Comparison of ENCODE assay signal across 8 cellular contexts in the genomic region with DNA sequence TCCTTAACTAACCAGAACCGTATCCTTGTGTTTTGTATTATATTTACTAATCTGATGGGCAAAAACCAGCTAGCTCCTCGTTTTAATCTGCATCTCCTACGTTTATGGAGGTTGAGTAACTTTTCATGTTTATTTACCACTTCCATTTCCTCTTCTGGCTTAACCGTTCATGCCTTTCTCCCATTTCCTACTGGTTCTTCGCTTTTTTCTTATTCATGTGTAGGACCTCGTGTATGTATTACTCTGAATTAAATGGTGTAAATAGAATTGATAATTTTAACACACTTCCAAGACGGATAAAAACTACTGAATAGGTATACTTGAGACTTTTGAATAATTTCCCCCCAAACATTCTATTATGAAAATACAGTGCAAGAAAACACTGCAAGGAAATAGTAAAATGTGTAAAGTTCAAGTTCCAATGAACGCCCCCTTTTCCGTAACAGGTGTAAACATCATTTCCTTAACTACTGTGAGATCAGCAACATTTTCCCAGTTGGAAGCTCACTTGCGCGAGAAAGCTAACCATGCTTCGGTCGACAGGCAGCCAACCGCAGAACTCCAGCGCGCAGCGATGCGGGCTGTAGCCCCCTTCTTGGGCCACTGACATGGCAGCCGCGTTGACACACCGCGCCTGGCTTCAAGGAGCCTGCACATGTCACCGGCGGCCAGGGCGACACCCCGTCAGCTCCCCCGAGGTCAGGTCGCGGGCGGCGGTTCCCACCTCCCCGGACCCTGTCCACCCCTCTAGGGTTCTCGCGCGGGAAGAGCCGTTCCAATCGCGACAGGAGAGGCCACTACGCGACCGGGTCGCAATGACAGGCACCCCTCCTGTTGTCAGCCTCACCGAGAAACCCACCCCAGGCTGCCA. TPM values are rescaled to one million over a fixed set of nuclear protein-coding genes. Genes with fewer than 3 reads are reported as not detected.
DNase-seq lines count a peak whose midpoint lies in the region; ATAC-seq, FAIRE-seq and TF ChIP-seq lines count a peak whose summit lies in the region.

No MANE protein-coding gene starts in this region.

- TF ChIP-seq CTCF in BE2C (IDR thresholded peaks at IDR 0.05; ENCODE audit: low read depth, low read length) (no peak), HL-60 (IDR thresholded peaks at IDR 0.05; ENCODE audit: insufficient read depth, low read length) (no peak), K562 (IDR thresholded peaks at IDR 0.05 in 2 of 3, conservative IDR thresholded peaks at IDR 0.05 in 1 of 3; ENCODE audit: insufficient read depth in 2 of 3, low read depth in 1 of 3, low read length in 3 of 3) (0 out of 6 replicates have a peak, but pooled peaks of 1 of the 3 experiments have one; percentile 0)

- no peaks in the 10 kb centered on the region for H3K9me3 ChIP-seq in BE2C
- no peaks in the 10 kb centered on the region for H3K9me3 ChIP-seq in K562 (replicated peaks; ENCODE audit: control insufficient read depth, insufficient read depth, low read depth, low read length)
- peaks cover 2% of the 10 kb centered on the region for H3K9me3 ChIP-seq in iPS-18c (ENCODE audit: control insufficient read depth, insufficient read depth, low read length)

- peak overlapping the region; percentile 77 for H2AFZ ChIP-seq in K562 (ENCODE audit: low read depth, low read length)

- no peaks in the 10 kb centered on the region for H3K9me1 ChIP-seq in K562 (ENCODE audit: control insufficient read depth, insufficient read depth, low read length)

- peak overlapping the region; percentile 83 to 98 for H3K9ac ChIP-seq in K562 (ENCODE audit: insufficient read depth in 1 of 2, low read depth in 2 of 2, low read length in 2 of 2)

- CTCF ChIA-PET in K562 (lab: Yijun Ruan, JAX; ENCODE audit: low intra/inter-chr PET ratio), result no interaction called here

- H3K4me2 ChIP-seq in K562 (ENCODE audit: insufficient read depth, low read length), result peak overlapping the region; percentile 97

- no peak for TF ChIP-seq EP300 in K562 (IDR thresholded peaks at IDR 0.05; ENCODE audit: low read length)

- no peak for TF ChIP-seq POLR2A in K562 (conservative IDR thresholded peaks at IDR 0.05)

- peak overlapping the region; percentile 74 for H3K4me3 ChIP-seq in BE2C (ENCODE audit: low read depth, low read length)
- peak overlapping the region; percentile 76 for H3K4me3 ChIP-seq in HL-60 (replicated peaks; ENCODE audit: insufficient read depth, low read length)
- peak overlapping the region; percentile 83 for H3K4me3 ChIP-seq in K562
- peak overlapping the region; percentile 86 for H3K4me3 ChIP-seq in iPS-18c (ENCODE audit: insufficient read depth, low read depth, low read length)
- peak overlapping the region; percentile 82 to 99 (median 91) for H3K4me3 ChIP-seq in skin epidermis

- H3K79me2 ChIP-seq in K562 (ENCODE audit: control insufficient read depth, insufficient read depth, low read length), result peaks cover 52% of the 10 kb centered on the region

- DNase-seq in BE2C (peak; percentile 66), HL-60 (ENCODE audit: low read depth in 1 of 2, low spot score in 1 of 2) (peak; percentile 29 to 42), SKM-1 treated with dmso at 0.1 percent for 144 hours (lab: John Stamatoyannopoulos, UW; ENCODE audit: unreplicated experiment) (peak; percentile 44), K562 (ENCODE audit: extremely low read depth in 1 of 4, low spot score in 3 of 4) (peak; percentile 64 to 72 (median 66)), HTR-8/SVneo (ENCODE audit: insufficient read length, low spot score) (no peak)

- peaks cover 5% of the 10 kb centered on the region; the same call in 1 of the 2 replicates for H3K4me1 ChIP-seq in BE2C
- peaks cover 4 to 11% of the 10 kb centered on the region in 2 experiments; a peak in 3 of 5 replicates for H3K4me1 ChIP-seq in K562 (replicated peaks in 1 of 2; ENCODE audit: control insufficient read depth in 2 of 2, insufficient read depth in 2 of 2, low read length in 2 of 2)

- WGBS in K562 (ENCODE audit: insufficient coverage, low coverage, missing lambda C conversion rate), result 1% methylated on average over 43 of the region's 43 CpGs

- in situ Hi-C loops in K562 (cut with MboI), result no loop called here

- BruUV-seq in K562 (replicated peaks; lab: Mats Ljungman, UMichigan), result TSS peak; percentile 51

- intact Hi-C loops in K562 (cut with micrococcal nuclease), result loop anchor here (2.0 to 10.0 kb wide), 4 partner anchors 15 to 561 kb away; a partner anchor contains a TSS

- H3K36me3 ChIP-seq in BE2C (no peaks in the 10 kb centered on the region), K562 (ENCODE audit: control insufficient read depth, insufficient read depth, low read length) (no peaks in the 10 kb centered on the region; the same call in 2 of the 3 replicates)

- POLR2A ChIA-PET in K562 (lab: Yijun Ruan, JAX), result interaction anchor here (0.5 to 5.8 kb wide), 13 partner anchors 9 to 840 kb away, joined by 3 to 36 read pairs (median 5); a partner anchor contains a TSS

- FAIRE-seq in K562 (lab: Jason Lieb, UNC), result peak; percentile 49
- FAIRE-seq in HTR-8/SVneo (lab: Jason Lieb, UNC), result no peak

- H3K27me3 ChIP-seq in BE2C (no peaks in the 10 kb centered on the region), HL-60 (ENCODE audit: insufficient read depth, poor library complexity, severe bottlenecking) (no peaks in the 10 kb centered on the region), K562 (ENCODE audit: control insufficient read depth in 2 of 2, insufficient read depth in 2 of 2, low read length in 2 of 2) (no peaks in the 10 kb centered on the region)

- no peaks in the 10 kb centered on the region for H4K20me1 ChIP-seq in K562 (replicated peaks; ENCODE audit: control insufficient read depth, insufficient read depth, low read length)

- H3K27ac ChIP-seq in HL-60 (replicated peaks) (peak overlapping the region; percentile 95), K562 (ENCODE audit: extremely low read depth, low read depth, low read length) (peak overlapping the region; percentile 80), skin epidermis (peak overlapping the region; percentile 57 to 98 (median 94))

- TF ChIP-seq RAD21 in K562 (CRISPR knock-in tag; conservative IDR thresholded peaks at IDR 0.05 in 1 of 2, IDR thresholded peaks at IDR 0.05 in 1 of 2), result no peak

- peak; percentile 3 for ATAC-seq in GM19452 (IDR thresholded peaks at IDR 0.05; ENCODE audit: unreplicated experiment)
- peak; percentile 54 for ATAC-seq in K562

TF ChIP-seq in K562, 482 proteins besides CTCF, POLR2A, EP300 and RAD21 (continues in another document):
- TF ChIP-seq JUN (IDR thresholded peaks at IDR 0.05; ENCODE audit: borderline replicate concordance, low read depth, low read length) (0 out of 2 replicates have a peak, but pooled peaks have one; percentile 14), JUN (CRISPR knock-in tag; IDR thresholded peaks at IDR 0.05; ENCODE audit: borderline replicate concordance) (no peak), HDGF (IDR thresholded peaks at IDR 0.05) (no peak), CHD2 (IDR thresholded peaks at IDR 0.05; ENCODE audit: low read depth, low read length) (peak; percentile 47; the same call in 1 of the 2 replicates), MTA2 (IDR thresholded peaks at IDR 0.05; ENCODE audit: low read depth) (no peak), ELF4 (CRISPR knock-in tag; IDR thresholded peaks at IDR 0.05) (no peak), SMAD4 (CRISPR knock-in tag; conservative IDR thresholded peaks at IDR 0.05) (no peak; the same call in 1 of the 2 replicates), ZNF561 (CRISPR knock-in tag; conservative IDR thresholded peaks at IDR 0.05) (no peak), SUPT5H (IDR thresholded peaks at IDR 0.05) (no peak), POLR2H (tag; IDR thresholded peaks at IDR 0.05; ENCODE audit: low read depth) (peak; percentile 2; the same call in 1 of the 2 replicates), ZNF165 (CRISPR knock-in tag; IDR thresholded peaks at IDR 0.05; ENCODE audit: borderline replicate concordance) (no peak), NONO (IDR thresholded peaks at IDR 0.05; ENCODE audit: low read depth in 2 of 2, low read length in 1 of 2) (no peak)
- TF ChIP-seq, protein P1, sequence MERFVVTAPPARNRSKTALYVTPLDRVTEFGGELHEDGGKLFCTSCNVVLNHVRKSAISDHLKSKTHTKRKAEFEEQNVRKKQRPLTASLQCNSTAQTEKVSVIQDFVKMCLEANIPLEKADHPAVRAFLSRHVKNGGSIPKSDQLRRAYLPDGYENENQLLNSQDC (CRISPR knock-in tag; IDR thresholded peaks at IDR 0.05), result no peak
- TF ChIP-seq, protein P2, sequence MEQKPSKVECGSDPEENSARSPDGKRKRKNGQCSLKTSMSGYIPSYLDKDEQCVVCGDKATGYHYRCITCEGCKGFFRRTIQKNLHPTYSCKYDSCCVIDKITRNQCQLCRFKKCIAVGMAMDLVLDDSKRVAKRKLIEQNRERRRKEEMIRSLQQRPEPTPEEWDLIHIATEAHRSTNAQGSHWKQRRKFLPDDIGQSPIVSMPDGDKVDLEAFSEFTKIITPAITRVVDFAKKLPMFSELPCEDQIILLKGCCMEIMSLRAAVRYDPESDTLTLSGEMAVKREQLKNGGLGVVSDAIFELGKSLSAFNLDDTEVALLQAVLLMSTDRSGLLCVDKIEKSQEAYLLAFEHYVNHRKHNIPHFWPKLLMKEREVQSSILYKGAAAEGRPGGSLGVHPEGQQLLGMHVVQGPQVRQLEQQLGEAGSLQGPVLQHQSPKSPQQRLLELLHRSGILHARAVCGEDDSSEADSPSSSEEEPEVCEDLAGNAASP (IDR thresholded peaks at IDR 0.05), result no peak

RNA-seq across cellular contexts. Expression of a gene that starts 0.8 kb away (rescaled TPM):
- 32.3 TPM for polyA plus RNA-seq in BE2C (2012; ENCODE audit: insufficient read depth, insufficient read length, low read depth)
- total RNA-seq in K562 (2011; cell fraction: chromatin; rRNA removed; ENCODE audit: low replicate concordance), result 30.0 and 65.7 TPM in 2 replicates
- 18.3 and 23.0 TPM in 2 replicates for total RNA-seq in K562 (2011; cell fraction: nucleolus; rRNA removed)
- 49.9 and 51.0 TPM in 2 replicates for total RNA-seq in K562 (2011; cell fraction: nucleoplasm; rRNA removed)
- total RNA-seq in K562 (2014; rRNA removed) (27.9 and 30.9 TPM in 2 replicates), K562 (2014; rRNA removed; fragmentation: Illumina TruSeq; extraction: Trizol) (46.6 and 47.9 TPM in 2 replicates), K562 (2015; rRNA removed; fragmentation: Illumina TruSeq; extraction: Trizol) (40.9 and 45.9 TPM in 2 replicates), K562 (2021) (30.7 and 40.3 TPM in 2 replicates)
- polyA plus RNA-seq in K562 (2011; rRNA removed) (27.3 and 28.0 TPM in 2 replicates), K562 (2014; fragmentation: Illumina TruSeq; extraction: Trizol) (22.3 and 31.6 TPM in 2 replicates), K562 (2014; fragmentation: Nextera tagmentation; extraction: Ambion mirVana) (10 to 100 TPM; 15.8 to 18.5 TPM), K562 (2014; rRNA removed) (16.6 and 19.5 TPM in 2 replicates)
- 3.5 and 9.9 TPM in 2 replicates for polyA plus RNA-seq in K562 (2011; cell fraction: cytosol; rRNA removed)
- 24.2 and 34.5 TPM in 2 replicates for polyA plus RNA-seq in K562 (2011; cell fraction: nucleus; rRNA removed)
- polyA plus RNA-seq in K562 (2012), result 20.5 and 21.3 TPM in 2 replicates
- 137 and 138 TPM in 2 replicates for polyA minus RNA-seq in K562 (2011; rRNA and poly(A)+ RNA removed)
- polyA minus RNA-seq in K562 (2011; cell fraction: cytosol; rRNA and poly(A)+ RNA removed), result 33.3 and 55.8 TPM in 2 replicates
- 17.2 and 36.8 TPM in 2 replicates for polyA minus RNA-seq in K562 (2011; cell fraction: nucleus; rRNA and poly(A)+ RNA removed)
